Comparison of ENCODE assay signal across 8 cellular contexts in genomic region chr17:46253722-46254121, GRCh38. TPM values are rescaled to one million over a fixed set of nuclear protein-coding genes. Genes with fewer than 3 reads are reported as not detected.
DNase-seq lines count a peak whose midpoint lies in the region; ATAC-seq, FAIRE-seq and TF ChIP-seq lines count a peak whose summit lies in the region.
"Not testable (repeated sequence)": the region's sequence is repeated elsewhere in the genome, so short reads cannot be mapped to it uniquely, and the experiment has no call there.

No MANE protein-coding gene starts in this region.

- not testable (repeated sequence) for H3K27me3 ChIP-seq in SU-DHL-6 (ENCODE audit: low read length); lung (ENCODE audit: control insufficient read depth, insufficient read depth)

- H3K9me3 ChIP-seq in A549; SU-DHL-6 (ENCODE audit: insufficient read depth, low read length); lung (ENCODE audit: control insufficient read depth in 2 of 2, insufficient read depth in 1 of 2, low read length in 1 of 2): not testable (repeated sequence)

- WGBS in A549 (ENCODE audit: missing lambda C conversion rate), result 3% methylated on average over 8 of the region's 8 CpGs
- 30 to 38% methylated on average over 8 of the region's 8 CpGs for WGBS in lung, 2 donors

- not testable (repeated sequence) for H3K27ac ChIP-seq in A549; SU-DHL-6 (ENCODE audit: low read depth, low read length); lung (ENCODE audit: low read depth in 1 of 2, low read length in 1 of 2)

- peaks cover 12% of the 10 kb centered on the region for H3K27me3 Mint-ChIP-seq in activated T-cell treated with anti-CD3 and anti-CD28 coated beads, Interleukin-2, amount 50 U/mL, for 72 hours (ENCODE audit: low read depth)
- H3K27me3 Mint-ChIP-seq in endothelial cell (ENCODE audit: unreplicated experiment), result not testable (repeated sequence)

- H3K36me3 ChIP-seq in SU-DHL-6 (ENCODE audit: low read length); lung (ENCODE audit: control insufficient read depth in 2 of 2, insufficient read depth in 2 of 2, low read length in 2 of 2): not testable (repeated sequence)

- H3K36me3 Mint-ChIP-seq in activated T-cell treated with anti-CD3 and anti-CD28 coated beads, Interleukin-2, amount 50 U/mL, for 72 hours (ENCODE audit: insufficient read depth in 2 of 2), result not testable (repeated sequence)
- peaks cover 12% of the 10 kb centered on the region for H3K36me3 Mint-ChIP-seq in endothelial cell (ENCODE audit: low read depth, unreplicated experiment)

- H3K4me2 ChIP-seq in A549, result peak overlapping the region; percentile 65
- H3K4me2 ChIP-seq in SU-DHL-6 (ENCODE audit: low read depth, low read length, poor library complexity, severe bottlenecking), result not testable (repeated sequence)

- POLR2A ChIA-PET in A549 (lab: Yijun Ruan, JAX), result not testable (repeated sequence)

- not testable (repeated sequence) for H3K9me3 Mint-ChIP-seq in activated T-cell treated with anti-CD3 and anti-CD28 coated beads, Interleukin-2, amount 50 U/mL, for 72 hours; endothelial cell (ENCODE audit: unreplicated experiment)

- CTCF ChIA-PET in A549 (lab: Yijun Ruan, JAX), result interaction anchor here (0.9 to 2.7 kb wide), 10 partner anchors 9 to 668 kb away, joined by 3 to 14 read pairs (median 5); no protein-coding TSS in a partner anchor

- not testable (repeated sequence) for H3K27ac Mint-ChIP-seq in activated T-cell treated with anti-CD3 and anti-CD28 coated beads, Interleukin-2, amount 50 U/mL, for 72 hours; endothelial cell (ENCODE audit: unreplicated experiment)

- H3K9ac ChIP-seq in SU-DHL-6 (ENCODE audit: low read length), result not testable (repeated sequence)

- not testable (repeated sequence) for H3K4me3 Mint-ChIP-seq in activated T-cell treated with anti-CD3 and anti-CD28 coated beads, Interleukin-2, amount 50 U/mL, for 72 hours; endothelial cell (ENCODE audit: unreplicated experiment)

- not testable (repeated sequence) for H3F3A ChIP-seq in SU-DHL-6 (ENCODE audit: insufficient read depth)

- not testable (repeated sequence) for H2AFZ ChIP-seq in SU-DHL-6 (ENCODE audit: low read depth, low read length, severe bottlenecking)

- not testable (repeated sequence) for H3K79me2 ChIP-seq in SU-DHL-6 (ENCODE audit: insufficient read depth, low read length)

- not testable (repeated sequence) for H4K20me1 ChIP-seq in SU-DHL-6 (ENCODE audit: low read depth, low read length)

- ATAC-seq in A549, result peak; percentile 95
- peak; percentile 95 to 96 for ATAC-seq in activated T-cell treated with anti-CD3 and anti-CD28 coated beads, Interleukin-2, amount 50 U/mL, for 72 hours (replicated peaks in 1 of 2)
- peak; percentile 83 for ATAC-seq in lung (ENCODE audit: insufficient read depth, low FRiP score)

- FAIRE-seq in A549 (lab: Jason Lieb, UNC), result peak; percentile 98

- H3K9me2 ChIP-seq in SU-DHL-6 (replicated peaks; ENCODE audit: insufficient read depth, low read length), result not testable (repeated sequence)

- H3K4me1 Mint-ChIP-seq in activated T-cell treated with anti-CD3 and anti-CD28 coated beads, Interleukin-2, amount 50 U/mL, for 72 hours (ENCODE audit: low read depth); endothelial cell (ENCODE audit: unreplicated experiment): not testable (repeated sequence)

- TF ChIP-seq RAD21 in A549 (conservative IDR thresholded peaks at IDR 0.05 in 1 of 2, IDR thresholded peaks at IDR 0.05 in 1 of 2), result peak; percentile 58 to 62

- TF ChIP-seq CTCF in A549 (IDR thresholded peaks at IDR 0.05) (peak; percentile 93), GM13977 (IDR thresholded peaks at IDR 0.05; ENCODE audit: extremely low read depth, insufficient read depth, missing control alignments) (peak; percentile 87), SU-DHL-6 (IDR thresholded peaks at IDR 0.05; ENCODE audit: insufficient read depth, low read length, poor library complexity, severe bottlenecking) (peak; percentile 62), endothelial cell (IDR thresholded peaks at IDR 0.05; ENCODE audit: unreplicated experiment) (peak; percentile 61), lung (IDR thresholded peaks at IDR 0.05; ENCODE audit: control extremely low read depth, extremely low read depth) (peak; percentile 64)

- TF ChIP-seq POLR2A in A549 (IDR thresholded peaks at IDR 0.05; ENCODE audit: low read length), result not testable (repeated sequence)

- not testable (repeated sequence) for TF ChIP-seq EP300 in A549 (IDR thresholded peaks at IDR 0.05)

- H3K4me3 ChIP-seq in A549, result peak overlapping the region; percentile 28
- H3K4me3 ChIP-seq in SU-DHL-6 (ENCODE audit: insufficient read depth, low read length, poor library complexity, severe bottlenecking); lung: not testable (repeated sequence)

- in situ Hi-C loops in GM13977 (cut with MboI; ENCODE audit: low pct_unique_long_range_greater_than_20kb, low sequenced_read_pairs, unreplicated experiment), result not testable (repeated sequence)

- DNase-seq in A549 (ENCODE audit: low read depth in 1 of 2, low spot score in 1 of 2) (peak; percentile 88 to 91), GM13977 (ENCODE audit: low spot score) (peak; percentile 88), NCI-H1048 (lab: John Stamatoyannopoulos, UW) (peak; percentile 19), endothelial cell (ENCODE audit: low spot score) (peak; percentile 84), lung (ENCODE audit: low spot score) (peak; percentile 71)
- DNase-seq in activated T-cell treated with anti-CD3 and anti-CD28 coated beads, Interleukin-2, amount 50 U/mL, for 72 hours, result peak; percentile 76 to 92
- peak; percentile 71 to 78 for DNase-seq in stimulated activated CD4-positive, alpha-beta T cell treated with anti-CD3 and anti-CD28 coated beads, Interleukin-2, amount 100 ng/mL, for 48 hours

- H3K4me1 ChIP-seq in A549; lung (ENCODE audit: control insufficient read depth in 2 of 2, insufficient read depth in 2 of 2, low read length in 2 of 2): not testable (repeated sequence)

TF ChIP-seq in A549, 52 proteins besides CTCF, POLR2A, EP300 and RAD21:
- peak; percentile 41; the same call in 1 of the 2 replicates for TF ChIP-seq MAX (IDR thresholded peaks at IDR 0.05)
- peak; percentile 74 for TF ChIP-seq ESRRA (IDR thresholded peaks at IDR 0.05; ENCODE audit: borderline replicate concordance, low read length)
- 0 out of 2 replicates have a peak, but pooled peaks have one; percentile 7 for TF ChIP-seq BHLHE40 (IDR thresholded peaks at IDR 0.05; ENCODE audit: low read depth, low read length)
- TF ChIP-seq SMC3 (IDR thresholded peaks at IDR 0.05), result peak; percentile 74
TF ChIP-seq in A549: peak in this region for 4; not testable (repeated sequence) for 48.

RNA-seq across cellular contexts. Expression of gene LRRC37A, which starts 41.2 kb away (rescaled TPM):
- polyA plus RNA-seq in A549 (2011; rRNA removed) (2.4 and 2.6 TPM in 2 replicates), A549 (2017; fragmentation: RNase III; extraction: RNeasy Plus Mini Kit Qiagen cat#74134 plus additional on column Dnase treatment) (0.36 to 0.43 TPM (median 0.36 TPM) in 3 replicates), lung (under 1 TPM; 0.64 to 0.94 TPM)
- polyA plus RNA-seq in A549 (2012; cell fraction: cytosol; rRNA removed), result 0.98 and 1.2 TPM in 2 replicates
- 1.0 and 1.2 TPM in 2 replicates for polyA plus RNA-seq in A549 (2012; cell fraction: nucleus; rRNA removed)
- polyA minus RNA-seq in A549 (2011; rRNA and poly(A)+ RNA removed), result 3.1 and 4.4 TPM in 2 replicates
- total RNA-seq in activated T-cell treated with anti-CD3 and anti-CD28 coated beads, Interleukin-2, amount 50 U/mL, for 72 hours, result 1 to 10 TPM; 1.5 to 9.2 TPM
- total RNA-seq in endothelial cell (ENCODE audit: unreplicated experiment) (4.5 TPM), lung (1 to 10 TPM; 2.9 to 5.2 TPM)

Comparison
In these comparisons a context has a peak if more than half of its experiments do, and no peak if none do; other contexts are left out.
1. DNase-seq: peak in every context shown above with its lines; median percentile 90 in A549; 88 in GM13977; 84 in activated T-cell treated with anti-CD3 and anti-CD28 coated beads, Interleukin-2, amount 50 U/mL, for 72 hours; 84 in endothelial cell; 74 in stimulated activated CD4-positive, alpha-beta T cell treated with anti-CD3 and anti-CD28 coated beads, Interleukin-2, amount 100 ng/mL, for 48 hours; 71 in lung; 19 in NCI-H1048.